In the genomic region with DNA sequence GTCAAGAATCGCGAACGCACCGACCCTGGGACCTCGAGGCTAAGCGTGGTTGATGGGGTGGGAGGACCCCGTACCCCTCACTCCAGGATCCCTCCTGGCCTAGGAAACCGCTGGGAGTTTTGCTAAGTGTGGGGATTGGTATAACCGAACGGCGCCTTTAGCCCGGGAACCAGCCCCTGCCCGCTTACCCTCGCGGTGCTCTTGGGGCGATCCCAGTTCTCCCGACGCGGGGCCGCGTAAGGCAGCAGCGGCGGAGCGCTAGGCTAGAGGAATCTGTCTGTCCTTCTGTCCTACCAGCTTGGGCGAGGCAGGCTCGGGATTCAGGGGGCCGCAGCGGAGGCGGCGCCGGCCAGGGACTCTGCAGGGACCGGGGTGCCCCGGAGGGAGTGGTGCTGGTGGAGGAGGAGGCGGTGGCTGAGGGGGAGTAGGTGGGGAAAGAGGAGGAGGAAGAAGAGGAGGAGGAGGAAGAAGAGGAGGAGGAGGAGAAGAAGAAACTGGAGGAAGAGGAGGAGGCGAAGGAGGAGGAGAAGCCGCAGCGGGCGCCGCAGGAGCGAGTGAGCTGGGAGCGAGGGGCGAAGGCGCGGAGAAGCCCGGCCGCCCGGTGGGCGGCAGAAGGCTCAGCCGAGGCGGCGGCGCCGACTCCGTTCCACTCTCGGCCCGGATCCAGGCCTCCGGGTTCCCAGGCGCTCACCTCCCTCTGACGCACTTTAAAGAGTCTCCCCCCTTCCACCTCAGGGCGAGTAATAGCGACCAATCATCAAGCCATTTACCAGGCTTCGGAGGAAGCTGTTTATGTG, we compare ENCODE assay signal across 1 cellular context.
A peak's percentile ranks its signal among the peaks of the same experiment; 100 is the strongest.
TF ChIP-seq lines count a peak whose summit lies in the region.

No MANE protein-coding gene starts in this region.

TF ChIP-seq in HEK293, 187 proteins besides CTCF, POLR2A, EP300 and RAD21 (continued from another document and continues in another):
- TF ChIP-seq, protein P1, sequence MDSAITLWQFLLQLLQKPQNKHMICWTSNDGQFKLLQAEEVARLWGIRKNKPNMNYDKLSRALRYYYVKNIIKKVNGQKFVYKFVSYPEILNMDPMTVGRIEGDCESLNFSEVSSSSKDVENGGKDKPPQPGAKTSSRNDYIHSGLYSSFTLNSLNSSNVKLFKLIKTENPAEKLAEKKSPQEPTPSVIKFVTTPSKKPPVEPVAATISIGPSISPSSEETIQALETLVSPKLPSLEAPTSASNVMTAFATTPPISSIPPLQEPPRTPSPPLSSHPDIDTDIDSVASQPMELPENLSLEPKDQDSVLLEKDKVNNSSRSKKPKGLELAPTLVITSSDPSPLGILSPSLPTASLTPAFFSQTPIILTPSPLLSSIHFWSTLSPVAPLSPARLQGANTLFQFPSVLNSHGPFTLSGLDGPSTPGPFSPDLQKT (IDR thresholded peaks at IDR 0.05; ENCODE audit: borderline replicate concordance, low read depth, low read length), result no peak
- TF ChIP-seq, protein P2, sequence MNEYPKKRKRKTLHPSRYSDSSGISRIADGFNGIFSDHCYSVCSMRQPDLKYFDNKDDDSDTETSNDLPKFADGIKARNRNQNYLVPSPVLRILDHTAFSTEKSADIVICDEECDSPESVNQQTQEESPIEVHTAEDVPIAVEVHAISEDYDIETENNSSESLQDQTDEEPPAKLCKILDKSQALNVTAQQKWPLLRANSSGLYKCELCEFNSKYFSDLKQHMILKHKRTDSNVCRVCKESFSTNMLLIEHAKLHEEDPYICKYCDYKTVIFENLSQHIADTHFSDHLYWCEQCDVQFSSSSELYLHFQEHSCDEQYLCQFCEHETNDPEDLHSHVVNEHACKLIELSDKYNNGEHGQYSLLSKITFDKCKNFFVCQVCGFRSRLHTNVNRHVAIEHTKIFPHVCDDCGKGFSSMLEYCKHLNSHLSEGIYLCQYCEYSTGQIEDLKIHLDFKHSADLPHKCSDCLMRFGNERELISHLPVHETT (tag by site-specific recombination; IDR thresholded peaks at IDR 0.05), result peak; percentile 76
- TF ChIP-seq MZF1 (tag by site-specific recombination; IDR thresholded peaks at IDR 0.05; ENCODE audit: borderline replicate concordance), result peak; percentile 97
- peak; percentile 97 for TF ChIP-seq SP3 (tag by site-specific recombination; IDR thresholded peaks at IDR 0.05)
- TF ChIP-seq ZNF24 (tag by site-specific recombination; IDR thresholded peaks at IDR 0.05), result peak; percentile 43; the same call in 1 of the 2 replicates
- TF ChIP-seq ZNF791 (tag by site-specific recombination; IDR thresholded peaks at IDR 0.05), result 0 out of 2 replicates have a peak, but pooled peaks have one; percentile 29
- TF ChIP-seq KLF16 (tag by site-specific recombination; IDR thresholded peaks at IDR 0.05), result peak; percentile 90
- TF ChIP-seq, protein P3, sequence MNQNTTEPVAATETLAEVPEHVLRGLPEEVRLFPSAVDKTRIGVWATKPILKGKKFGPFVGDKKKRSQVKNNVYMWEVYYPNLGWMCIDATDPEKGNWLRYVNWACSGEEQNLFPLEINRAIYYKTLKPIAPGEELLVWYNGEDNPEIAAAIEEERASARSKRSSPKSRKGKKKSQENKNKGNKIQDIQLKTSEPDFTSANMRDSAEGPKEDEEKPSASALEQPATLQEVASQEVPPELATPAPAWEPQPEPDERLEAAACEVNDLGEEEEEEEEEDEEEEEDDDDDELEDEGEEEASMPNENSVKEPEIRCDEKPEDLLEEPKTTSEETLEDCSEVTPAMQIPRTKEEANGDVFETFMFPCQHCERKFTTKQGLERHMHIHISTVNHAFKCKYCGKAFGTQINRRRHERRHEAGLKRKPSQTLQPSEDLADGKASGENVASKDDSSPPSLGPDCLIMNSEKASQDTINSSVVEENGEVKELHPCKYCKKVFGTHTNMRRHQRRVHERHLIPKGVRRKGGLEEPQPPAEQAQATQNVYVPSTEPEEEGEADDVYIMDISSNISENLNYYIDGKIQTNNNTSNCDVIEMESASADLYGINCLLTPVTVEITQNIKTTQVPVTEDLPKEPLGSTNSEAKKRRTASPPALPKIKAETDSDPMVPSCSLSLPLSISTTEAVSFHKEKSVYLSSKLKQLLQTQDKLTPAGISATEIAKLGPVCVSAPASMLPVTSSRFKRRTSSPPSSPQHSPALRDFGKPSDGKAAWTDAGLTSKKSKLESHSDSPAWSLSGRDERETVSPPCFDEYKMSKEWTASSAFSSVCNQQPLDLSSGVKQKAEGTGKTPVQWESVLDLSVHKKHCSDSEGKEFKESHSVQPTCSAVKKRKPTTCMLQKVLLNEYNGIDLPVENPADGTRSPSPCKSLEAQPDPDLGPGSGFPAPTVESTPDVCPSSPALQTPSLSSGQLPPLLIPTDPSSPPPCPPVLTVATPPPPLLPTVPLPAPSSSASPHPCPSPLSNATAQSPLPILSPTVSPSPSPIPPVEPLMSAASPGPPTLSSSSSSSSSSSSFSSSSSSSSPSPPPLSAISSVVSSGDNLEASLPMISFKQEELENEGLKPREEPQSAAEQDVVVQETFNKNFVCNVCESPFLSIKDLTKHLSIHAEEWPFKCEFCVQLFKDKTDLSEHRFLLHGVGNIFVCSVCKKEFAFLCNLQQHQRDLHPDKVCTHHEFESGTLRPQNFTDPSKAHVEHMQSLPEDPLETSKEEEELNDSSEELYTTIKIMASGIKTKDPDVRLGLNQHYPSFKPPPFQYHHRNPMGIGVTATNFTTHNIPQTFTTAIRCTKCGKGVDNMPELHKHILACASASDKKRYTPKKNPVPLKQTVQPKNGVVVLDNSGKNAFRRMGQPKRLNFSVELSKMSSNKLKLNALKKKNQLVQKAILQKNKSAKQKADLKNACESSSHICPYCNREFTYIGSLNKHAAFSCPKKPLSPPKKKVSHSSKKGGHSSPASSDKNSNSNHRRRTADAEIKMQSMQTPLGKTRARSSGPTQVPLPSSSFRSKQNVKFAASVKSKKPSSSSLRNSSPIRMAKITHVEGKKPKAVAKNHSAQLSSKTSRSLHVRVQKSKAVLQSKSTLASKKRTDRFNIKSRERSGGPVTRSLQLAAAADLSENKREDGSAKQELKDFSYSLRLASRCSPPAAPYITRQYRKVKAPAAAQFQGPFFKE (tag by site-specific recombination; IDR thresholded peaks at IDR 0.05; ENCODE audit: borderline replicate concordance), result no peak
- no peak for TF ChIP-seq ZNF670 (tag by site-specific recombination; IDR thresholded peaks at IDR 0.05; ENCODE audit: low read depth)
- peak; percentile 73 for TF ChIP-seq KLF9 (tag by site-specific recombination; IDR thresholded peaks at IDR 0.05; ENCODE audit: low read depth)
- TF ChIP-seq ZNF837 (tag by site-specific recombination; IDR thresholded peaks at IDR 0.05), result no peak
- TF ChIP-seq, protein P4, sequence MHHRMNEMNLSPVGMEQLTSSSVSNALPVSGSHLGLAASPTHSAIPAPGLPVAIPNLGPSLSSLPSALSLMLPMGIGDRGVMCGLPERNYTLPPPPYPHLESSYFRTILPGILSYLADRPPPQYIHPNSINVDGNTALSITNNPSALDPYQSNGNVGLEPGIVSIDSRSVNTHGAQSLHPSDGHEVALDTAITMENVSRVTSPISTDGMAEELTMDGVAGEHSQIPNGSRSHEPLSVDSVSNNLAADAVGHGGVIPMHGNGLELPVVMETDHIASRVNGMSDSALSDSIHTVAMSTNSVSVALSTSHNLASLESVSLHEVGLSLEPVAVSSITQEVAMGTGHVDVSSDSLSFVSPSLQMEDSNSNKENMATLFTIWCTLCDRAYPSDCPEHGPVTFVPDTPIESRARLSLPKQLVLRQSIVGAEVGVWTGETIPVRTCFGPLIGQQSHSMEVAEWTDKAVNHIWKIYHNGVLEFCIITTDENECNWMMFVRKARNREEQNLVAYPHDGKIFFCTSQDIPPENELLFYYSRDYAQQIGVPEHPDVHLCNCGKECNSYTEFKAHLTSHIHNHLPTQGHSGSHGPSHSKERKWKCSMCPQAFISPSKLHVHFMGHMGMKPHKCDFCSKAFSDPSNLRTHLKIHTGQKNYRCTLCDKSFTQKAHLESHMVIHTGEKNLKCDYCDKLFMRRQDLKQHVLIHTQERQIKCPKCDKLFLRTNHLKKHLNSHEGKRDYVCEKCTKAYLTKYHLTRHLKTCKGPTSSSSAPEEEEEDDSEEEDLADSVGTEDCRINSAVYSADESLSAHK (tag by site-specific recombination; IDR thresholded peaks at IDR 0.05), result peak; percentile 78
- peak; percentile 95 for TF ChIP-seq ZNF366 (tag by site-specific recombination; conservative IDR thresholded peaks at IDR 0.05)
- no peak; the same call in 1 of the 2 replicates for TF ChIP-seq ZNF146 (tag by site-specific recombination; IDR thresholded peaks at IDR 0.05)
- TF ChIP-seq ZNF549 (tag by site-specific recombination; IDR thresholded peaks at IDR 0.05), result no peak
- peak; percentile 100 for TF ChIP-seq ZFHX2 (tag by site-specific recombination; conservative IDR thresholded peaks at IDR 0.05)
- peak; percentile 83 for TF ChIP-seq FEZF1 (tag by site-specific recombination; IDR thresholded peaks at IDR 0.05)
- TF ChIP-seq, protein P5, sequence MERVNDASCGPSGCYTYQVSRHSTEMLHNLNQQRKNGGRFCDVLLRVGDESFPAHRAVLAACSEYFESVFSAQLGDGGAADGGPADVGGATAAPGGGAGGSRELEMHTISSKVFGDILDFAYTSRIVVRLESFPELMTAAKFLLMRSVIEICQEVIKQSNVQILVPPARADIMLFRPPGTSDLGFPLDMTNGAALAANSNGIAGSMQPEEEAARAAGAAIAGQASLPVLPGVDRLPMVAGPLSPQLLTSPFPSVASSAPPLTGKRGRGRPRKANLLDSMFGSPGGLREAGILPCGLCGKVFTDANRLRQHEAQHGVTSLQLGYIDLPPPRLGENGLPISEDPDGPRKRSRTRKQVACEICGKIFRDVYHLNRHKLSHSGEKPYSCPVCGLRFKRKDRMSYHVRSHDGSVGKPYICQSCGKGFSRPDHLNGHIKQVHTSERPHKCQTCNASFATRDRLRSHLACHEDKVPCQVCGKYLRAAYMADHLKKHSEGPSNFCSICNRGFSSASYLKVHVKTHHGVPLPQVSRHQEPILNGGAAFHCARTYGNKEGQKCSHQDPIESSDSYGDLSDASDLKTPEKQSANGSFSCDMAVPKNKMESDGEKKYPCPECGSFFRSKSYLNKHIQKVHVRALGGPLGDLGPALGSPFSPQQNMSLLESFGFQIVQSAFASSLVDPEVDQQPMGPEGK (tag by site-specific recombination; IDR thresholded peaks at IDR 0.05), result peak; percentile 97
- TF ChIP-seq RBAK (tag by site-specific recombination; IDR thresholded peaks at IDR 0.05), result no peak
- peak; percentile 57 for TF ChIP-seq GLIS1 (tag by site-specific recombination; IDR thresholded peaks at IDR 0.05)
- TF ChIP-seq BCL11B (tag by site-specific recombination; IDR thresholded peaks at IDR 0.05; ENCODE audit: low read depth), result peak; percentile 80; the same call in 1 of the 2 replicates
- TF ChIP-seq YY1 (tag by site-specific recombination; IDR thresholded peaks at IDR 0.05), result peak; percentile 55; the same call in 1 of the 2 replicates
- TF ChIP-seq ZNF423 (tag by site-specific recombination; IDR thresholded peaks at IDR 0.05), result 0 out of 2 replicates have a peak, but pooled peaks have one; percentile 33
- peak; percentile 86 for TF ChIP-seq ZNF335 (tag by site-specific recombination; conservative IDR thresholded peaks at IDR 0.05)
- TF ChIP-seq, protein P6, sequence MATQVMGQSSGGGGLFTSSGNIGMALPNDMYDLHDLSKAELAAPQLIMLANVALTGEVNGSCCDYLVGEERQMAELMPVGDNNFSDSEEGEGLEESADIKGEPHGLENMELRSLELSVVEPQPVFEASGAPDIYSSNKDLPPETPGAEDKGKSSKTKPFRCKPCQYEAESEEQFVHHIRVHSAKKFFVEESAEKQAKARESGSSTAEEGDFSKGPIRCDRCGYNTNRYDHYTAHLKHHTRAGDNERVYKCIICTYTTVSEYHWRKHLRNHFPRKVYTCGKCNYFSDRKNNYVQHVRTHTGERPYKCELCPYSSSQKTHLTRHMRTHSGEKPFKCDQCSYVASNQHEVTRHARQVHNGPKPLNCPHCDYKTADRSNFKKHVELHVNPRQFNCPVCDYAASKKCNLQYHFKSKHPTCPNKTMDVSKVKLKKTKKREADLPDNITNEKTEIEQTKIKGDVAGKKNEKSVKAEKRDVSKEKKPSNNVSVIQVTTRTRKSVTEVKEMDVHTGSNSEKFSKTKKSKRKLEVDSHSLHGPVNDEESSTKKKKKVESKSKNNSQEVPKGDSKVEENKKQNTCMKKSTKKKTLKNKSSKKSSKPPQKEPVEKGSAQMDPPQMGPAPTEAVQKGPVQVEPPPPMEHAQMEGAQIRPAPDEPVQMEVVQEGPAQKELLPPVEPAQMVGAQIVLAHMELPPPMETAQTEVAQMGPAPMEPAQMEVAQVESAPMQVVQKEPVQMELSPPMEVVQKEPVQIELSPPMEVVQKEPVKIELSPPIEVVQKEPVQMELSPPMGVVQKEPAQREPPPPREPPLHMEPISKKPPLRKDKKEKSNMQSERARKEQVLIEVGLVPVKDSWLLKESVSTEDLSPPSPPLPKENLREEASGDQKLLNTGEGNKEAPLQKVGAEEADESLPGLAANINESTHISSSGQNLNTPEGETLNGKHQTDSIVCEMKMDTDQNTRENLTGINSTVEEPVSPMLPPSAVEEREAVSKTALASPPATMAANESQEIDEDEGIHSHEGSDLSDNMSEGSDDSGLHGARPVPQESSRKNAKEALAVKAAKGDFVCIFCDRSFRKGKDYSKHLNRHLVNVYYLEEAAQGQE (tag by site-specific recombination; IDR thresholded peaks at IDR 0.05), result peak; percentile 24; the same call in 1 of the 2 replicates
- TF ChIP-seq, protein P7, sequence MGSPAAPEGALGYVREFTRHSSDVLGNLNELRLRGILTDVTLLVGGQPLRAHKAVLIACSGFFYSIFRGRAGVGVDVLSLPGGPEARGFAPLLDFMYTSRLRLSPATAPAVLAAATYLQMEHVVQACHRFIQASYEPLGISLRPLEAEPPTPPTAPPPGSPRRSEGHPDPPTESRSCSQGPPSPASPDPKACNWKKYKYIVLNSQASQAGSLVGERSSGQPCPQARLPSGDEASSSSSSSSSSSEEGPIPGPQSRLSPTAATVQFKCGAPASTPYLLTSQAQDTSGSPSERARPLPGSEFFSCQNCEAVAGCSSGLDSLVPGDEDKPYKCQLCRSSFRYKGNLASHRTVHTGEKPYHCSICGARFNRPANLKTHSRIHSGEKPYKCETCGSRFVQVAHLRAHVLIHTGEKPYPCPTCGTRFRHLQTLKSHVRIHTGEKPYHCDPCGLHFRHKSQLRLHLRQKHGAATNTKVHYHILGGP (tag by site-specific recombination; IDR thresholded peaks at IDR 0.05), result no peak
- no peak for TF ChIP-seq ZNF174 (tag by site-specific recombination; IDR thresholded peaks at IDR 0.05)
- no peak for TF ChIP-seq ZNF23 (tag by site-specific recombination; IDR thresholded peaks at IDR 0.05; ENCODE audit: borderline replicate concordance)
- TF ChIP-seq ZNF184 (tag by site-specific recombination; IDR thresholded peaks at IDR 0.05), result peak; percentile 76; the same call in 1 of the 2 replicates
